Comparison of ENCODE assay signal across 8 cellular contexts in the genomic region with DNA sequence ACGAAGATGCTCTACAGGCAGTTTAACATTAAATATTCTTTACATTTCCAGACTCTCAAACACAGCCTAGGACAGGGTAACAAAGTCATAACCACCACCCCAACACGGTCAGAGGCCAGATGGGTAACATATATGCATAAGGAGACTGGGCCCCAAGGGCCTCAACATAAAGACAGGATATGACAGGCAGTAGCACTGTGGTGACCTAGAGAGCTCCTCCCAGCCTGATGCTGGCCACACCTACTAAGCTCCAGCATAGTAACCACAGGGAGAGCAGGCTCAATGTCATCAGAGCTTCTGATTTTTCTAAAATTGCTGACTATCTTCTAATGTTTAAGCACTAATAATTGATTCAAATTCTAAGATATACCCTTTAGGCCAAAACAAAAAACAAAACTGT. TPM values are rescaled to one million over a fixed set of nuclear protein-coding genes. Genes with fewer than 3 reads are reported as not detected.
DNase-seq lines count a peak whose midpoint lies in the region; ATAC-seq, FAIRE-seq and TF ChIP-seq lines count a peak whose summit lies in the region.

No MANE protein-coding gene starts in this region.

- no peaks in the 10 kb centered on the region for H3K9me3 Mint-ChIP-seq in memory B cell

- H3K9me3 ChIP-seq in HCT116 (ENCODE audit: control insufficient read depth in 1 of 2, insufficient read depth in 1 of 2, low read depth in 1 of 2, low read length in 2 of 2) = no peaks in the 10 kb centered on the region

- H3K4me2 ChIP-seq in HCT116 (ENCODE audit: low read length) = no peak overlapping the region

- POLR2A ChIA-PET in HCT116 (lab: Charles Lee) = no interaction called here

- no TSS peak for BruUV-seq in HCT116 (replicated peaks; lab: Mats Ljungman, UMichigan)

- no peak for TF ChIP-seq RAD21 in HCT116 (IDR thresholded peaks at IDR 0.05; ENCODE audit: low read depth)

- peaks cover 0 to 5% of the 10 kb centered on the region in 2 experiments; a peak in 1 of 4 replicates for H3K4me1 ChIP-seq in HCT116 (ENCODE audit: control insufficient read depth in 1 of 2, insufficient read depth in 2 of 2, low read length in 2 of 2)

- no peak overlapping the region for H3K27ac ChIP-seq in HCT116 (ENCODE audit: low read depth, low read length)

- no peaks in the 10 kb centered on the region for H3K27me3 ChIP-seq in HCT116 (ENCODE audit: insufficient read depth, low read length)

- intact Hi-C loops in HCT116 (cut with micrococcal nuclease) = no loop called here

- no peaks in the 10 kb centered on the region for H3K79me2 ChIP-seq in HCT116 (ENCODE audit: insufficient read depth, low read length)

- H3K27me3 Mint-ChIP-seq in memory B cell = no peaks in the 10 kb centered on the region

- H3K27ac Mint-ChIP-seq in memory B cell = peak overlapping the region; percentile 2

- H3K36me3 Mint-ChIP-seq in memory B cell = peaks cover 3% of the 10 kb centered on the region

- H3K4me3 ChIP-seq in HCT116 (replicated peaks in 1 of 2; ENCODE audit: low read depth in 1 of 2, low read length in 2 of 2) = no peak overlapping the region

- RAD21 ChIA-PET in HCT116 (lab: Charles Lee; ENCODE audit: low non-redundant PET in 1 of 2, low total read pairs in 2 of 2, uncharacterized antibody in 2 of 2, unreplicated experiment in 2 of 2) = no interaction called here

- H3K4me1 Mint-ChIP-seq in memory B cell = peaks cover 18% of the 10 kb centered on the region

- no peak overlapping the region for H3K9ac ChIP-seq in HCT116 (ENCODE audit: low read length)

- no peak for TF ChIP-seq POLR2A in HCT116 (IDR thresholded peaks at IDR 0.05; ENCODE audit: borderline replicate concordance, extremely low read depth, insufficient read depth, insufficient read length)

- DNase-seq in HCT116 (ENCODE audit: low read depth, low spot score) = no peak
- DNase-seq in NAMALWA (ENCODE audit: low spot score) = peak; percentile 10
- DNase-seq in memory B cell (ENCODE audit: low spot score in 2 of 2) = no peak
- DNase-seq in NCI-H526 (lab: John Stamatoyannopoulos, UW) = no peak
- DNase-seq in HuH-7.5 (ENCODE audit: low spot score) = no peak
- no peak for DNase-seq in urothelium cell line (ENCODE audit: low spot score)
- DNase-seq in LoVo (ENCODE audit: low spot score) = no peak

- no peak overlapping the region for H3K4me3 Mint-ChIP-seq in memory B cell

- no peak for TF ChIP-seq CTCF in HCT116 (IDR thresholded peaks at IDR 0.05 in 2 of 3, conservative IDR thresholded peaks at IDR 0.05 in 1 of 3; ENCODE audit: borderline replicate concordance in 1 of 3, insufficient read depth in 1 of 3, low read depth in 2 of 3, low read length in 2 of 3)

- H3K36me3 ChIP-seq in HCT116 (ENCODE audit: control insufficient read depth in 1 of 2, insufficient read depth in 2 of 2, low read length in 2 of 2) = no peaks in the 10 kb centered on the region

- peak; percentile 84 for ATAC-seq in GM18907 (IDR thresholded peaks at IDR 0.05; ENCODE audit: unreplicated experiment)
- ATAC-seq in HCT116 = peak; percentile 66; the same call in 1 of the 2 replicates
- ATAC-seq in memory B cell (ENCODE audit: low read depth) = peak; percentile 73

- FAIRE-seq in urothelium cell line (lab: Jason Lieb, UNC) = no peak

- H2AFZ ChIP-seq in HCT116 (ENCODE audit: low read depth, low read length, poor library complexity, severe bottlenecking) = no peak overlapping the region

- H4K20me1 ChIP-seq in HCT116 (ENCODE audit: insufficient read depth) = no peaks in the 10 kb centered on the region

- CTCF ChIA-PET in HCT116 (lab: Charles Lee) = no interaction called here

- no peaks in the 10 kb centered on the region for H3K9me2 ChIP-seq in HCT116 (ENCODE audit: insufficient read depth)

TF ChIP-seq in HCT116, 20 proteins besides CTCF, POLR2A, EP300 and RAD21:
- TF ChIP-seq FOSL1 (IDR thresholded peaks at IDR 0.05; ENCODE audit: low read depth) (no peak), CBX3 (IDR thresholded peaks at IDR 0.05; ENCODE audit: low read depth) (no peak), ZNF274 (IDR thresholded peaks at IDR 0.05; ENCODE audit: low read depth, low read length) (no peak)

RNA-seq across cellular contexts. Expression of a gene that starts 21.7 kb away (rescaled TPM):
- total RNA-seq in HCT116 (2021; ENCODE audit: unreplicated experiment) = not detected
- 0.02 TPM in 1 of 2 replicates, not detected in the other for polyA plus RNA-seq in HCT116 (2012)
